Comparison of ENCODE assay signal across 7 cellular contexts in genomic region chr5:74206571-74207550, GRCh38.
DNase-seq lines count a peak whose midpoint lies in the region; ATAC-seq and TF ChIP-seq lines count a peak whose summit lies in the region.

No MANE protein-coding gene starts in this region.

- peak; percentile 86 for DNase-seq in NCI-H1436 (lab: John Stamatoyannopoulos, UW)
- peak; percentile 24 for DNase-seq in iPS-NIHi11 (ENCODE audit: low spot score)
- DNase-seq in aorta, result peak; percentile 73 to 92
- DNase-seq in activated naive CD4-positive, alpha-beta T cell treated with anti-CD3 and anti-CD28 coated beads, Interleukin-2, amount 50 U/mL, for 72 hours (ENCODE audit: low spot score in 2 of 2), result no peak
- no peak for DNase-seq in CD14-positive monocyte (ENCODE audit: low spot score)

- no peak overlapping the region for H3K4me3 ChIP-seq in aorta (ENCODE audit: low read length in 2 of 2)

- H3K27ac Mint-ChIP-seq in activated naive CD4-positive, alpha-beta T cell treated with anti-CD3 and anti-CD28 coated beads, Interleukin-2, amount 50 U/mL, for 72 hours, result no peak overlapping the region
- H3K27ac Mint-ChIP-seq in CD14-positive monocyte, result no peak overlapping the region

- H3K4me1 Mint-ChIP-seq in CD14-positive monocyte, result peaks cover 14% of the 10 kb centered on the region

- H3K27me3 ChIP-seq in aorta (ENCODE audit: control insufficient read depth in 1 of 2, insufficient read depth in 2 of 2, low read length in 1 of 2), result no peaks in the 10 kb centered on the region

- H3K27ac ChIP-seq in VCaP, result peak overlapping the region; percentile 69
- H3K27ac ChIP-seq in aorta (ENCODE audit: low read depth in 1 of 2, low read length in 2 of 2), result peak overlapping the region in 1 of 2 donors; percentile 11

- TF ChIP-seq CTCF in VCaP (conservative IDR thresholded peaks at IDR 0.05) (no peak), CD14-positive monocyte (IDR thresholded peaks at IDR 0.05) (no peak)

- H3K9me3 Mint-ChIP-seq in activated naive CD4-positive, alpha-beta T cell treated with anti-CD3 and anti-CD28 coated beads, Interleukin-2, amount 50 U/mL, for 72 hours, result no peaks in the 10 kb centered on the region
- peaks cover 0 to 4% (median 0%) of the 10 kb centered on the region in 7 donors for H3K9me3 Mint-ChIP-seq in CD14-positive monocyte

- peaks cover 0 to 3% (median 2%) of the 10 kb centered on the region in 3 donors for H3K27me3 Mint-ChIP-seq in CD14-positive monocyte (ENCODE audit: low read depth in 3 of 3)

- no peaks in the 10 kb centered on the region for H3K36me3 ChIP-seq in aorta (ENCODE audit: control insufficient read depth in 1 of 2, insufficient read depth in 2 of 2, low read length in 1 of 2)

- no peaks in the 10 kb centered on the region for H3K36me3 Mint-ChIP-seq in activated naive CD4-positive, alpha-beta T cell treated with anti-CD3 and anti-CD28 coated beads, Interleukin-2, amount 50 U/mL, for 72 hours
- no peaks in the 10 kb centered on the region for H3K36me3 Mint-ChIP-seq in CD14-positive monocyte

- H3K4me3 Mint-ChIP-seq in CD14-positive monocyte, result no peak overlapping the region

- H3K9me3 ChIP-seq in aorta (ENCODE audit: control insufficient read depth, low read length), result no peaks in the 10 kb centered on the region

- peaks cover 4 to 8% of the 10 kb centered on the region in 2 donors for H3K4me1 ChIP-seq in aorta (ENCODE audit: control insufficient read depth in 1 of 2, insufficient read depth in 2 of 2, low read length in 2 of 2)

- WGBS in aorta, 2 donors, result 25 to 30% methylated on average over 12 of the region's 12 CpGs

- ATAC-seq in aorta (ENCODE audit: low FRiP score), result peak; percentile 70
- no peak for ATAC-seq in activated naive CD4-positive, alpha-beta T cell treated with anti-CD3 and anti-CD28 coated beads, Interleukin-2, amount 50 U/mL, for 72 hours
- no peak for ATAC-seq in HG03045 (IDR thresholded peaks at IDR 0.05; ENCODE audit: unreplicated experiment)

- intact Hi-C loops in aorta (cut with DNase I) (loop anchor here (10.0 kb wide), 1 partner anchor 152 kb away; no protein-coding TSS in a partner anchor), CD14-positive monocyte (cut with micrococcal nuclease) (no loop called here)

Comparison
In these comparisons a context has a peak if more than half of its experiments do, and no peak if none do; other contexts are left out.
1. DNase-seq: peak in NCI-H1436 (single experiment), iPS-NIHi11 (single experiment) and aorta (2 of 2); none in activated naive CD4-positive, alpha-beta T cell treated with anti-CD3 and anti-CD28 coated beads, Interleukin-2, amount 50 U/mL, for 72 hours (0 of 2) and CD14-positive monocyte (single experiment).
2. intact Hi-C loops: an anchor here in aorta (10.0 kb wide); none called in CD14-positive monocyte.